Comparison of ENCODE assay signal across 2 cellular contexts in the genomic region with DNA sequence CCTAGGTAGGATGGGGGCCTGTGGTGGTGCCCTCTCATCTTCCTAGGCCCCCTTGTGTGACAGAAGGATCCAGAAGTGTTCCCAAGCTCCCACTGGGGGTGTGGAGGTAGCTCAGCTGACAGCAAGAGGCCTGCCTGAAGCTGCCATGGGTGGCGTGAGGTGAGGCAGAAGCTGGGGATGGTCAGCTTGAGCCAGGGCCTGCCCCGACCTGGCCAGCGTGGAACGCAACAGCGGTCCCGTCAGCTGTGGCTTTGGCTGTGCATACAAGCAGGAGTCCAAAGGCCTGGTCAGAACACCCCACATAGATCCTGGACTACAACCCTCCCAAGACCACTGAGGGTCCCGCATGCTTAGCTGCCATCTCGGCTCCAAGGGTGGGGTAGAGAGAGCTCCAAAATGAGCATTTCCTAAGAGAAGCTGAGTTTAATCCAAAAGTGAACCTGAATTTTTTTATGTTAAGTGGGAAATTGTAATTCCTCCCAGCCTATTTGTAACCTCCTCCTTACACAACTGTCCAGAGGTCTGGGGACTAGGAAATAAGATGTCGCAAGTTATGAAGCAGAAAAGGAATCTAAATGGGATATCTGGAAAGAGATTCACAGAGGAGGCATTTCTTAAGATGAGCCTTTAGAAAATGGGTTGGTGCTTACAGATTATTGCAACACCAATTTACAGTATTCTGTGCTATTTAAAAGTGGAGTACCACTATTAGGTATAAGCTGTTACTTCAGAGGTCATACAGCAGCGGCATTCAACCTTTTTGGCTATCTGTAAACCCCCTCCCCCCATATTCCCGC.
A peak's percentile ranks its signal among the peaks of the same experiment; 100 is the strongest.
TF ChIP-seq lines count a peak whose summit lies in the region.

No MANE protein-coding gene starts in this region.

TF ChIP-seq in IMR-90, 13 proteins besides CTCF, POLR2A, EP300 and RAD21:
- no peak for TF ChIP-seq BHLHE40 (IDR thresholded peaks at IDR 0.05; ENCODE audit: low read depth, low read length)
- peak; percentile 58 for TF ChIP-seq CEBPB (IDR thresholded peaks at IDR 0.05; ENCODE audit: low read depth, low read length)

TF ChIP-seq in GM23338, 12 proteins besides CTCF, POLR2A, EP300 and RAD21:
- TF ChIP-seq JUNB (IDR thresholded peaks at IDR 0.05; ENCODE audit: unreplicated experiment) (no peak), POLR2AphosphoS5 (IDR thresholded peaks at IDR 0.05; ENCODE audit: low read depth) (no peak), STAT1 (IDR thresholded peaks at IDR 0.05; ENCODE audit: unreplicated experiment) (no peak), EZH2phosphoT487 (IDR thresholded peaks at IDR 0.05; ENCODE audit: unreplicated experiment) (no peak), ZNF331 (CRISPR knock-in tag; IDR thresholded peaks at IDR 0.05; ENCODE audit: low read depth) (no peak), CREB1 (CRISPR knock-in tag; IDR thresholded peaks at IDR 0.05; ENCODE audit: low read depth) (no peak), REST (IDR thresholded peaks at IDR 0.05; ENCODE audit: unreplicated experiment) (no peak), EZH2 (IDR thresholded peaks at IDR 0.05; ENCODE audit: low read depth, unreplicated experiment) (no peak), NANOG (IDR thresholded peaks at IDR 0.05; ENCODE audit: borderline replicate concordance) (no peak), ZNF462 (CRISPR knock-in tag; IDR thresholded peaks at IDR 0.05) (no peak), ETS1 (IDR thresholded peaks at IDR 0.05) (no peak), ZNF114 (CRISPR knock-in tag; IDR thresholded peaks at IDR 0.05) (no peak)
